ENCODE assay signal across 8 cellular contexts in genomic region chr9:121640076-121640475, GRCh38.
DNase-seq lines count a peak whose midpoint lies in the region; ATAC-seq lines count a peak whose summit lies in the region.

No MANE protein-coding gene starts in this region.

- H3K27ac ChIP-seq in layer of hippocampus (ENCODE audit: low read depth, low read length), result peak overlapping the region; percentile 85

- DNase-seq in DMS 273 (lab: John Stamatoyannopoulos, UW; ENCODE audit: unreplicated experiment), result peak; percentile 82
- no peak for DNase-seq in DMS 273 treated with DMSO at 0.1 percent for 48 hours (lab: John Stamatoyannopoulos, UW)
- DNase-seq in NCI-H1694 (lab: John Stamatoyannopoulos, UW), result peak; percentile 55
- DNase-seq in astrocyte of the hippocampus (ENCODE audit: low read depth, low spot score), result peak; percentile 50
- peak; percentile 15 for DNase-seq in stimulated activated CD8-positive, alpha-beta memory T cell treated with anti-CD3 and anti-CD28 coated beads, Interleukin-7, amount 100 ng/mL, for 24 hours (ENCODE audit: low read depth)
- no peak for DNase-seq in NCI-H774 (lab: John Stamatoyannopoulos, UW)

- ATAC-seq in HG03039 (IDR thresholded peaks at IDR 0.05; ENCODE audit: unreplicated experiment), result no peak

- H3K27me3 ChIP-seq in layer of hippocampus (ENCODE audit: control insufficient read depth, insufficient read depth, low read length), result no peaks in the 10 kb centered on the region

Comparison
In these comparisons a context has a peak if more than half of its experiments do, and no peak if none do; other contexts are left out.
1. DNase-seq: peak in DMS 273 (single experiment), NCI-H1694 (single experiment), astrocyte of the hippocampus (single experiment) and stimulated activated CD8-positive, alpha-beta memory T cell treated with anti-CD3 and anti-CD28 coated beads, Interleukin-7, amount 100 ng/mL, for 24 hours (single experiment); none in DMS 273 treated with DMSO at 0.1 percent for 48 hours (single experiment) and NCI-H774 (single experiment).